ENCODE assay signal across 18 cellular contexts in genomic region chr3:108159128-108159527, GRCh38.
"Had no signal": no experiment of that assay in that cellular context is flagged by ENCODE, and none has a peak within 500 bp of the region (broad histone marks: within the 10 kb centered on the region; RNA-seq: fewer than 3 reads in every experiment).

No MANE protein-coding gene starts in this region.

- H3K4me3 ChIP-seq: tibial artery, uterus had no signal

- H3K4me1 ChIP-seq: tibial artery, uterus had no signal

- H3K27me3 Mint-ChIP-seq: activated naive CD8-positive, alpha-beta T cell treated with anti-CD3 and anti-CD28 coated beads, Interleukin-2, amount 10 ng/mL, durations not matched to agents 7 days and 5 days had no signal

- H3K9me3 ChIP-seq: neutrophil, tibial artery, uterus had no signal

- H3K27me3 ChIP-seq: neutrophil, tibial artery, uterus had no signal

- H3K27ac ChIP-seq: neutrophil, tibial artery, uterus had no signal

- ATAC-seq: activated CD4-positive, CD25-positive, alpha-beta regulatory T cell treated with anti-CD3 and anti-CD28 coated beads, Interleukin-2, amount 50 U/mL, for 24 hours; left ventricle myocardium superior; natural killer cell had no signal

- H3K9me3 Mint-ChIP-seq: activated naive CD8-positive, alpha-beta T cell treated with anti-CD3 and anti-CD28 coated beads, Interleukin-2, amount 10 ng/mL, durations not matched to agents 7 days and 5 days; activated T-helper 1 cell treated with anti-CD3 and anti-CD28 coated beads, Interleukin-12 subunit alpha, Interleukin-12 subunit beta, Interleukin-2, Interleukin-4 antibody, amounts not matched to agents 30 ng/mL and 10 ng/mL and 1 ng/mL, durations not matched to agents 14 hours and 24 hours and 36 hours; natural killer cell; T-helper 2 cell treated with Interferon-gamma antibody and Interleukin-4, amounts not matched to agents 5 μg/mL and 100 μg/mL, for 36 hours had no signal

- H3K36me3 ChIP-seq: uterus had no signal

- H3K36me3 Mint-ChIP-seq: natural killer cell had no signal

- H3K4me3 Mint-ChIP-seq: activated naive CD8-positive, alpha-beta T cell treated with anti-CD3 and anti-CD28 coated beads, Interleukin-2, amount 10 ng/mL, durations not matched to agents 7 days and 5 days; activated T-helper 1 cell treated with anti-CD3 and anti-CD28 coated beads, Interleukin-12 subunit alpha, Interleukin-12 subunit beta, Interleukin-2, Interleukin-4 antibody, amounts not matched to agents 30 ng/mL and 10 ng/mL and 1 ng/mL, durations not matched to agents 14 hours and 24 hours and 36 hours; natural killer cell; T-helper 2 cell treated with Interferon-gamma antibody and Interleukin-4, amounts not matched to agents 5 μg/mL and 100 μg/mL, for 36 hours had no signal

- H3K27ac Mint-ChIP-seq: activated naive CD8-positive, alpha-beta T cell treated with anti-CD3 and anti-CD28 coated beads, Interleukin-2, amount 10 ng/mL, durations not matched to agents 7 days and 5 days; activated T-helper 1 cell treated with anti-CD3 and anti-CD28 coated beads, Interleukin-12 subunit alpha, Interleukin-12 subunit beta, Interleukin-2, Interleukin-4 antibody, amounts not matched to agents 30 ng/mL and 10 ng/mL and 1 ng/mL, durations not matched to agents 14 hours and 24 hours and 36 hours; natural killer cell; T-helper 2 cell treated with Interferon-gamma antibody and Interleukin-4, amounts not matched to agents 5 μg/mL and 100 μg/mL, for 36 hours had no signal

- DNase-seq: activated CD4-positive, alpha-beta T cell treated with anti-CD3 and anti-CD28 coated beads, Interleukin-2, amount 50 U/mL, for 1 hour; activated naive CD8-positive, alpha-beta T cell treated with anti-CD3 and anti-CD28 coated beads, Interleukin-2, amount 10 ng/mL, durations not matched to agents 7 days and 5 days; anterior cingulate cortex; erythroblast; glutamatergic neuron; hypothalamus; left ventricle myocardium superior; mesendoderm; natural killer cell; retina; stimulated activated CD4-positive, alpha-beta T cell treated with anti-CD3 and anti-CD28 coated beads, Interleukin-2, amount 100 ng/mL, for 48 hours; stimulated activated naive CD4-positive, alpha-beta T cell; tibial artery; uterus had no signal
